In genomic region chr7:107383203-107383602, GRCh38 we compare ENCODE assay signal across 24 cellular contexts.
DNase-seq lines count a peak whose midpoint lies in the region; ATAC-seq, FAIRE-seq and TF ChIP-seq lines count a peak whose summit lies in the region.
"Had no signal": no experiment of that assay in that cellular context is flagged by ENCODE, and none has a peak within 500 bp of the region (broad histone marks: within the 10 kb centered on the region; RNA-seq: fewer than 3 reads in every experiment).

No MANE protein-coding gene starts in this region.

- H3K4me1 Mint-ChIP-seq in T-helper 17 cell = peaks cover 7% of the 10 kb centered on the region
- peaks cover 0 to 16% (median 4%) of the 10 kb centered on the region in 7 donors for H3K4me1 Mint-ChIP-seq in naive thymus-derived CD4-positive, alpha-beta T cell
- H3K4me1 Mint-ChIP-seq: CD14-positive monocyte had no signal

- no TSS peak for BruUV-seq in K562 (replicated peaks; lab: Mats Ljungman, UMichigan)

- no peak overlapping the region for H3K4me3 Mint-ChIP-seq in T-helper 17 cell
- no peak overlapping the region for H3K4me3 Mint-ChIP-seq in naive thymus-derived CD4-positive, alpha-beta T cell
- H3K4me3 Mint-ChIP-seq: CD14-positive monocyte; CD4-positive, alpha-beta memory T cell; CD4-positive, CD25-positive, alpha-beta regulatory T cell; CD8-positive, alpha-beta memory T cell had no signal

- in situ Hi-C loops in K562 (cut with MboI) (no loop called here), G401 (cut with HindIII; ENCODE audit: low sequenced_read_pairs) (no loop called here)

- intact Hi-C loops in K562 (cut with micrococcal nuclease) = loop anchor here (5.0 kb wide), 2 partner anchors 119 to 176 kb away; no protein-coding TSS in a partner anchor
- intact Hi-C loops in vagina (cut with DNase I) = no loop called here
- intact Hi-C loops in naive thymus-derived CD4-positive, alpha-beta T cell (cut with micrococcal nuclease) = no loop called here

- no peak for TF ChIP-seq RAD21 in K562 (CRISPR knock-in tag; conservative IDR thresholded peaks at IDR 0.05 in 1 of 2, IDR thresholded peaks at IDR 0.05 in 1 of 2)

- peaks cover 5 to 17% of the 10 kb centered on the region in 2 experiments for H3K4me1 ChIP-seq in K562 (replicated peaks in 1 of 2; ENCODE audit: control insufficient read depth in 2 of 2, insufficient read depth in 2 of 2, low read length in 2 of 2)
- H3K4me1 ChIP-seq in vagina = peaks cover 10% of the 10 kb centered on the region
- H3K4me1 ChIP-seq in naive thymus-derived CD4-positive, alpha-beta T cell (ENCODE audit: control insufficient read depth in 2 of 2, insufficient read depth in 2 of 2, low read length in 2 of 2) = no peaks in the 10 kb centered on the region
- H3K4me1 ChIP-seq: BLaER1 had no signal

- H3K27me3 Mint-ChIP-seq in T-helper 17 cell = no peaks in the 10 kb centered on the region
- H3K27me3 Mint-ChIP-seq in naive thymus-derived CD4-positive, alpha-beta T cell = no peaks in the 10 kb centered on the region
- H3K27me3 Mint-ChIP-seq: CD4-positive, alpha-beta memory T cell; CD4-positive, CD25-positive, alpha-beta regulatory T cell; CD8-positive, alpha-beta memory T cell had no signal

- no peak for TF ChIP-seq CTCF in K562 (IDR thresholded peaks at IDR 0.05 in 2 of 3, conservative IDR thresholded peaks at IDR 0.05 in 1 of 3; ENCODE audit: insufficient read depth in 2 of 3, low read depth in 1 of 3, low read length in 3 of 3)
- no peak for TF ChIP-seq CTCF in vagina (IDR thresholded peaks at IDR 0.05)

- no peak overlapping the region for H3K4me3 ChIP-seq in K562
- no peak overlapping the region for H3K4me3 ChIP-seq in vagina
- no peak overlapping the region for H3K4me3 ChIP-seq in naive thymus-derived CD4-positive, alpha-beta T cell (ENCODE audit: low read length)
- H3K4me3 ChIP-seq: BLaER1 had no signal

- ATAC-seq in T-helper 17 cell (no peak), K562 (no peak)
- no peak for ATAC-seq in naive thymus-derived CD4-positive, alpha-beta T cell

- CTCF ChIA-PET in K562 (lab: Yijun Ruan, JAX; ENCODE audit: low intra/inter-chr PET ratio) = no interaction called here
- CTCF ChIA-PET in naive thymus-derived CD4-positive, alpha-beta T cell (lab: Charles Lee) = interaction anchor here (0.9 kb wide), 1 partner anchor 9 kb away, joined by 3 read pairs; no protein-coding TSS in a partner anchor

- H3K27ac Mint-ChIP-seq in T-helper 17 cell = peak overlapping the region; percentile 77
- H3K27ac Mint-ChIP-seq in naive thymus-derived CD4-positive, alpha-beta T cell = no peak overlapping the region
- H3K27ac Mint-ChIP-seq: CD4-positive, alpha-beta memory T cell; CD8-positive, alpha-beta memory T cell had no signal

- H3K36me3 Mint-ChIP-seq in T-helper 17 cell (ENCODE audit: low read depth) = peaks cover 2% of the 10 kb centered on the region
- peaks cover 0 to 25% (median 6%) of the 10 kb centered on the region in 5 donors for H3K36me3 Mint-ChIP-seq in naive thymus-derived CD4-positive, alpha-beta T cell
- H3K36me3 Mint-ChIP-seq: CD4-positive, CD25-positive, alpha-beta regulatory T cell had no signal

- TF ChIP-seq POLR2A in K562 (conservative IDR thresholded peaks at IDR 0.05) (no peak), vagina (IDR thresholded peaks at IDR 0.05) (no peak)

- 92% methylated on average over 4 of the region's 4 CpGs for WGBS in K562 (ENCODE audit: insufficient coverage, low coverage, missing lambda C conversion rate)

- DNase-seq in T-helper 17 cell (no peak), K562 (ENCODE audit: extremely low read depth in 1 of 4, low spot score in 3 of 4) (no peak), vagina (ENCODE audit: extremely low spot score in 2 of 2) (no peak), G401 (ENCODE audit: low spot score) (no peak)
- no peak for DNase-seq in naive thymus-derived CD4-positive, alpha-beta T cell
- DNase-seq: 8988T; ACHN; BE2C; C1 segment of cervical spinal cord; CD4-positive, alpha-beta memory T cell; CD4-positive, CD25-positive, alpha-beta regulatory T cell; CD8-positive, alpha-beta memory T cell; COR-L47; DMS 273 treated with DMSO at 0.1 percent for 48 hours; DMS153; DMS79; DND-41; EL; GF-D8 had no signal

- H3K36me3 ChIP-seq in K562 (ENCODE audit: control insufficient read depth, insufficient read depth, low read length) (no peaks in the 10 kb centered on the region), vagina (no peaks in the 10 kb centered on the region)
- H3K36me3 ChIP-seq in naive thymus-derived CD4-positive, alpha-beta T cell (ENCODE audit: control insufficient read depth in 2 of 3, insufficient read depth in 3 of 3, low read length in 3 of 3) = no peaks in the 10 kb centered on the region
- H3K36me3 ChIP-seq: BE2C, BLaER1 had no signal

- H4K20me1 ChIP-seq in K562 (replicated peaks; ENCODE audit: control insufficient read depth, insufficient read depth, low read length) = no peaks in the 10 kb centered on the region
- H4K20me1 ChIP-seq: BLaER1 had no signal

- no peak overlapping the region for H3K4me2 ChIP-seq in K562 (ENCODE audit: insufficient read depth, low read length)
- H3K4me2 ChIP-seq: BLaER1 had no signal

- H3K9me3 ChIP-seq in T-helper 17 cell (ENCODE audit: control insufficient read depth, low read length, poor library complexity, severe bottlenecking) = no peaks in the 10 kb centered on the region
- H3K9me3 ChIP-seq in K562 (replicated peaks; ENCODE audit: control insufficient read depth, insufficient read depth, low read depth, low read length) = no peaks in the 10 kb centered on the region
- no peaks in the 10 kb centered on the region for H3K9me3 ChIP-seq in vagina
- no peaks in the 10 kb centered on the region for H3K9me3 ChIP-seq in naive thymus-derived CD4-positive, alpha-beta T cell (ENCODE audit: control insufficient read depth in 2 of 3, low read length in 3 of 3)
- H3K9me3 ChIP-seq: BE2C, BLaER1 had no signal

- H3K27ac ChIP-seq in K562 (ENCODE audit: extremely low read depth, low read depth, low read length) (no peak overlapping the region), vagina (peak overlapping the region; percentile 8)
- H3K27ac ChIP-seq in naive thymus-derived CD4-positive, alpha-beta T cell (ENCODE audit: low read depth, low read length) = no peak overlapping the region
- H3K27ac ChIP-seq: BLaER1 had no signal

- TF ChIP-seq EP300 in K562 (IDR thresholded peaks at IDR 0.05; ENCODE audit: low read length) = no peak

- no peaks in the 10 kb centered on the region for H3K9me1 ChIP-seq in K562 (ENCODE audit: control insufficient read depth, insufficient read depth, low read length)

- no peak for FAIRE-seq in K562 (lab: Jason Lieb, UNC)
- FAIRE-seq: A204.1, G401.6, GM12891 had no signal

- H2AFZ ChIP-seq in K562 (ENCODE audit: low read depth, low read length) = no peak overlapping the region

- no peaks in the 10 kb centered on the region for H3K79me2 ChIP-seq in K562 (ENCODE audit: control insufficient read depth, insufficient read depth, low read length)

- POLR2A ChIA-PET in K562 (lab: Yijun Ruan, JAX) = interaction anchor here (0.7 to 1.7 kb wide), 4 partner anchors 9 to 78 kb away, joined by 4 to 6 read pairs (median 5); no protein-coding TSS in a partner anchor
- POLR2A ChIA-PET in naive thymus-derived CD4-positive, alpha-beta T cell (lab: Charles Lee) = interaction anchor here (0.7 kb wide), 1 partner anchor 102 kb away, joined by 3 read pairs; no protein-coding TSS in a partner anchor

- no peak overlapping the region for H3K9ac ChIP-seq in K562 (ENCODE audit: insufficient read depth in 1 of 2, low read depth in 2 of 2, low read length in 2 of 2)
- H3K9ac ChIP-seq: BLaER1 had no signal

- H3K27me3 ChIP-seq in K562 (ENCODE audit: control insufficient read depth in 2 of 2, insufficient read depth in 2 of 2, low read length in 2 of 2) (no peaks in the 10 kb centered on the region), vagina (no peaks in the 10 kb centered on the region)
- no peaks in the 10 kb centered on the region for H3K27me3 ChIP-seq in naive thymus-derived CD4-positive, alpha-beta T cell (ENCODE audit: control insufficient read depth in 2 of 2, insufficient read depth in 2 of 2, low read length in 2 of 2)
- H3K27me3 ChIP-seq: BE2C, BLaER1 had no signal

- peaks cover 0 to 1% (median 0%) of the 10 kb centered on the region in 11 donors for H3K9me3 Mint-ChIP-seq in naive thymus-derived CD4-positive, alpha-beta T cell
- H3K9me3 Mint-ChIP-seq: CD4-positive, alpha-beta memory T cell; CD4-positive, CD25-positive, alpha-beta regulatory T cell; CD8-positive, alpha-beta memory T cell had no signal

TF ChIP-seq in K562, 482 proteins besides CTCF, POLR2A, EP300 and RAD21:
- TF ChIP-seq HDAC3 (IDR thresholded peaks at IDR 0.05; ENCODE audit: borderline replicate concordance, partially characterized antibody) (no peak), CBX5 (IDR thresholded peaks at IDR 0.05; ENCODE audit: borderline replicate concordance, low read depth) (0 out of 2 replicates have a peak, but pooled peaks have one; percentile 33), PRMT5 (CRISPR knock-in tag; IDR thresholded peaks at IDR 0.05) (0 out of 2 replicates have a peak, but pooled peaks have one; percentile 56), NUFIP1 (IDR thresholded peaks at IDR 0.05; ENCODE audit: partially characterized antibody) (no peak), HEY1 (CRISPR knock-in tag; IDR thresholded peaks at IDR 0.05; ENCODE audit: borderline replicate concordance) (no peak), NR3C1 (CRISPR knock-in tag; IDR thresholded peaks at IDR 0.05) (no peak)
